In the genomic region with DNA sequence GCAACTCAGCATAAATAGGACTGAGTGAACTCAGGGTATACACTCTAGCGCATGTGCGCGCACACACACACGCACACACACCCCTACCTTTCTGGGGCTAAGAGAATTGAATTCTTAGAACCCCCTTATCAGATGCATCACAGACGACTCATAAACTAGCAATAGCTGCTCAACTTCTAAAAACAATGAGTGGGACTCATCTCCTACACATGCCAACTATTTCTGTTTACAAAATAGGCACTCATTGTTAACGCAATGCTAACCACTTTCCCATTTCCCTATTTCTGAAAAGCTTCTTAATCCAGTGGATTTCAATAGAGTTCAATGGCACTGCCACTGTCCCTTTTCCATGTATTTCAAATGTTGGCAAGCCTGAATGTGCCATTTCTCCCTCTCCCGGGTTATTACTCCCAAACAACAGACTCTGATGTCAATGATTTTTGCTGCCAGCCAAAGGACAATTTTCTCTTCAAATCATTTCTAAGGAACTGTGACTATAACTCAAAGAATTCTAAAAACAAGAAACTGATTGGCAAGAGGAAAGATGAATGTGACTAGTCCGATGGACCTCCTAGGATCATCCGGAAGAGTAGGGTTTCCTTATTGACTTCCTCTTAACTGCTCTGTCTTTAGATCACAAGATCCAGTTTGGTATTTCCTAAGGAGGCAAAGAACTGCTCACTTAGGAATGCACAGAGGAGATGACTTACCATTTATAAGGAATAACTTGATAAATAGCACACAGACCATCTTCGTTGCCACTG, we compare ENCODE assay signal across 8 cellular contexts. TPM values are rescaled to one million over a fixed set of nuclear protein-coding genes. Genes with fewer than 3 reads are reported as not detected.
A peak's percentile ranks its signal among the peaks of the same experiment; 100 is the strongest.
DNase-seq lines count a peak whose midpoint lies in the region; ATAC-seq and TF ChIP-seq lines count a peak whose summit lies in the region.

No MANE protein-coding gene starts in this region.

- H2AFZ ChIP-seq in PC-3 (ENCODE audit: low read length): no peak overlapping the region

- H3K9me3 Mint-ChIP-seq in CD4-positive, CD25-positive, alpha-beta regulatory T cell: peaks cover 0 to 2% (median 0%) of the 10 kb centered on the region in 7 donors

- H3K4me2 ChIP-seq in PC-3 (ENCODE audit: low read length): peak overlapping the region; percentile 53

- peak overlapping the region; percentile 98 to 99 (median 99) for H3K27ac Mint-ChIP-seq in CD4-positive, CD25-positive, alpha-beta regulatory T cell

- peaks cover 59% of the 10 kb centered on the region for H3K36me3 Mint-ChIP-seq in CD4-positive, CD25-positive, alpha-beta regulatory T cell

- H3K9me3 ChIP-seq in CD4-positive, CD25-positive, alpha-beta regulatory T cell (ENCODE audit: control insufficient read depth in 2 of 2, low read length in 2 of 2): no peaks in the 10 kb centered on the region
- H3K9me3 ChIP-seq in PC-3 (ENCODE audit: low read length) (no peaks in the 10 kb centered on the region), upper lobe of left lung (no peaks in the 10 kb centered on the region)

- peak overlapping the region; percentile 80 for H3K4me3 ChIP-seq in CD4-positive, CD25-positive, alpha-beta regulatory T cell (ENCODE audit: low read depth, low read length)
- H3K4me3 ChIP-seq in PC-3 (ENCODE audit: low read length): no peak overlapping the region
- H3K4me3 ChIP-seq in upper lobe of left lung: no peak overlapping the region

- H3K9me2 ChIP-seq in PC-3 (replicated peaks; ENCODE audit: low read length): no peaks in the 10 kb centered on the region

- peak; percentile 75 to 76 for ATAC-seq in CD4-positive, CD25-positive, alpha-beta regulatory T cell (ENCODE audit: low read depth in 2 of 2)
- ATAC-seq in PC-3: peak; percentile 68
- no peak for ATAC-seq in upper lobe of left lung (ENCODE audit: low FRiP score in 2 of 2)

- H3K27me3 ChIP-seq in CD4-positive, CD25-positive, alpha-beta regulatory T cell (ENCODE audit: control insufficient read depth, insufficient read depth, low read length): no peaks in the 10 kb centered on the region
- H3K27me3 ChIP-seq in PC-3 (ENCODE audit: low read length) (no peaks in the 10 kb centered on the region), upper lobe of left lung (no peaks in the 10 kb centered on the region)

- no peaks in the 10 kb centered on the region for H3K27me3 Mint-ChIP-seq in CD4-positive, CD25-positive, alpha-beta regulatory T cell

- no peak for TF ChIP-seq EP300 in upper lobe of left lung (IDR thresholded peaks at IDR 0.05)

- CTCF ChIA-PET in PC-3 (lab: Charles Lee): no interaction called here

- H3K9ac ChIP-seq in PC-3 (ENCODE audit: low read length): no peak overlapping the region

- peaks cover 3% of the 10 kb centered on the region; the same call in 1 of the 2 replicates for H4K20me1 ChIP-seq in PC-3 (ENCODE audit: low read length)

- WGBS in upper lobe of left lung, 2 donors: 45 to 73% methylated on average over 10 of the region's 10 CpGs

- peaks cover 70 to 96% (median 91%) of the 10 kb centered on the region in 4 donors for H3K4me1 Mint-ChIP-seq in CD4-positive, CD25-positive, alpha-beta regulatory T cell

- TF ChIP-seq CTCF in PC-3 (conservative IDR thresholded peaks at IDR 0.05; ENCODE audit: low read depth, low read length) (no peak), upper lobe of left lung (IDR thresholded peaks at IDR 0.05) (no peak)

- peak overlapping the region; percentile 83 to 90 (median 90) for H3K4me3 Mint-ChIP-seq in CD4-positive, CD25-positive, alpha-beta regulatory T cell

- H3K4me1 ChIP-seq in CD4-positive, CD25-positive, alpha-beta regulatory T cell (ENCODE audit: control insufficient read depth, insufficient read depth, low read length, poor library complexity, severe bottlenecking): peaks cover 88% of the 10 kb centered on the region
- H3K4me1 ChIP-seq in PC-3 (ENCODE audit: insufficient read depth, low read length) (peaks cover 43% of the 10 kb centered on the region), upper lobe of left lung (peaks cover 18 to 28% (median 23%) of the 10 kb centered on the region in 4 donors)

- peak; percentile 73 to 96 (median 81) for DNase-seq in CD4-positive, CD25-positive, alpha-beta regulatory T cell
- DNase-seq in PC-3 (peak; percentile 89), hepatic stellate cell (ENCODE audit: low spot score) (peak; percentile 7), NCI-H82 treated with DMSO at 0.1 percent for 48 hours (lab: John Stamatoyannopoulos, UW; ENCODE audit: unreplicated experiment) (no peak), HuH-7.5 (ENCODE audit: low spot score) (no peak), upper lobe of left lung (no peak)
- DNase-seq in activated T-helper 9 cell treated with anti-CD3 and anti-CD28 coated beads, Interleukin-2, amount 50 U/mL, for 16 hours (ENCODE audit: low read depth): peak; percentile 66
- DNase-seq in stimulated activated CD8-positive, alpha-beta memory T cell treated with anti-CD3 and anti-CD28 coated beads, Interleukin-12 subunit alpha, Interleukin-12 subunit beta, amount 100 ng/mL, for 4 hours (ENCODE audit: low read depth): peak; percentile 43

- H3F3A ChIP-seq in PC-3 (ENCODE audit: low read length, unreplicated experiment): no peaks in the 10 kb centered on the region

- peaks cover 18% of the 10 kb centered on the region for H3K36me3 ChIP-seq in CD4-positive, CD25-positive, alpha-beta regulatory T cell (ENCODE audit: control insufficient read depth, insufficient read depth, low read length)
- H3K36me3 ChIP-seq in PC-3 (ENCODE audit: low read depth, low read length) (peaks cover 53% of the 10 kb centered on the region), upper lobe of left lung (peaks cover 0 to 3% (median 0%) of the 10 kb centered on the region in 4 donors)

- POLR2A ChIA-PET in PC-3 (lab: Charles Lee; ENCODE audit: unreplicated experiment): no interaction called here

- H3K27ac ChIP-seq in CD4-positive, CD25-positive, alpha-beta regulatory T cell (ENCODE audit: insufficient read depth, low read length, poor library complexity, severe bottlenecking): peak overlapping the region; percentile 95
- H3K27ac ChIP-seq in PC-3 (ENCODE audit: low read length): peak overlapping the region; percentile 81
- peak overlapping the region in 2 of 4 donors; percentile 23 to 74 for H3K27ac ChIP-seq in upper lobe of left lung

- BruUV-seq in PC-3 (replicated peaks; lab: Mats Ljungman, UMichigan): no TSS peak

- H3K79me2 ChIP-seq in PC-3 (ENCODE audit: low read length): peaks cover 74% of the 10 kb centered on the region

- intact Hi-C loops in PC-3 (cut with micrococcal nuclease): no loop called here

- no peak for TF ChIP-seq POLR2A in upper lobe of left lung (IDR thresholded peaks at IDR 0.05)

RNA-seq across cellular contexts. Expression of gene SLC38A1, which starts 48.8 kb away (rescaled TPM):
- 342 TPM for total RNA-seq in CD4-positive, CD25-positive, alpha-beta regulatory T cell
- polyA plus RNA-seq in CD4-positive, CD25-positive, alpha-beta regulatory T cell: 100 to 1,000 TPM; 257 to 279 (median 272) TPM
- total RNA-seq in PC-3 (2014; rRNA removed) (101 and 107 TPM in 2 replicates), upper lobe of left lung (10 to 100 TPM; 12.7 to 75.7 (median 49.9) TPM)

Comparison
In these comparisons a context has a peak if more than half of its experiments do, and no peak if none do; other contexts are left out.
1. ATAC-seq: peak in CD4-positive, CD25-positive, alpha-beta regulatory T cell (2 of 2) and PC-3 (single experiment); none in upper lobe of left lung (0 of 2).
2. DNase-seq: peak in CD4-positive, CD25-positive, alpha-beta regulatory T cell (3 of 3), PC-3 (single experiment), activated T-helper 9 cell treated with anti-CD3 and anti-CD28 coated beads, Interleukin-2, amount 50 U/mL, for 16 hours (single experiment), hepatic stellate cell (single experiment) and stimulated activated CD8-positive, alpha-beta memory T cell treated with anti-CD3 and anti-CD28 coated beads, Interleukin-12 subunit alpha, Interleukin-12 subunit beta, amount 100 ng/mL, for 4 hours (single experiment); none in NCI-H82 treated with DMSO at 0.1 percent for 48 hours (single experiment), HuH-7.5 (single experiment) and upper lobe of left lung (0 of 2).